ENCODE assay signal across 8 cellular contexts in the genomic region with DNA sequence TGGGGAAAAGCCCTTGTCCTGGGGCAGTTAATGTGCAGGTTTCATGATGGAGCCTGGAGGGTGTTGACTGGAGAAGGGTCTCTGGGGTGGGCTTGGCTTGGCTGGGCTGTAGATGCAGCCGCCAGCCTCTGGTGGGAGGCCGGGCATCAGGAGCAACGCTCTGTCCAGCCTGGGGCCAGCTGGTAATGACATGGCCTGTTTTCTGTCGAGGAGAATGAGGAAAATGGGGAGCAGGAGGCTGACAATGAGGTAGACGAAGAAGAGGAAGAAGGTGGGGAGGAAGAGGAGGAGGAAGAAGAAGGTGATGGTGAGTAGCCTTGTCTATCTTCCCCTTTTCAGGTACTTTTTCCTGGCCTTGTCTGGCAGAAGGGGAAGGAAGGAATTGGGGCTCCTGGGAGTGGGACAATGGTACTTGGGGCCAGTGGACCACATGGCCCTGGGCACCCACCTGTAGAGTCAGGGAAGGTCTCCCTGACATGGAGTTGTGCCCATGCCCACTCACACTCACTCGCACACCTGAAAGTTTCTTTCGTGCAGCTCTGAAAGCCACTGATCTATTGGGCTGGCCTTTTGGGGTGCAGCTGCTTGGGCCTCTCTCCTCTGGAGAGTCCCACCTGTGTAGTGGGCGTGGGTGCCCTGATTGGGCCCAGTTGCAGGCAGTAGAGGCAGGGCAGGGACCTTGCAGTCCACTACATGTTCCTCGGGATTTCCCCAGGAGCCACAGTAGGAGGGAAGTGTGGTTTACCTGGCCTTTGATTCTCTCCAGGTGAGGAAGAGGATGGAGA. TPM values are rescaled to one million over a fixed set of nuclear protein-coding genes. Genes with fewer than 3 reads are reported as not detected.
DNase-seq lines count a peak whose midpoint lies in the region; TF ChIP-seq lines count a peak whose summit lies in the region.

No MANE protein-coding gene starts in this region.

- H3K4me3 ChIP-seq in ascending aorta (peak overlapping the region; percentile 73 to 98), liver (ENCODE audit: low read depth in 1 of 3, low read length in 3 of 3) (peak overlapping the region; percentile 69 to 96 (median 74)), thymus (ENCODE audit: low read length) (peak overlapping the region; percentile 99)

- no peak for TF ChIP-seq RAD21 in liver (IDR thresholded peaks at IDR 0.05)

- no peak for TF ChIP-seq CTCF in ascending aorta (IDR thresholded peaks at IDR 0.05)
- TF ChIP-seq CTCF in liver (IDR thresholded peaks at IDR 0.05; ENCODE audit: low read depth, low read length, missing input control) = no peak

- H3K4me1 ChIP-seq in ascending aorta = peaks cover 23 to 32% of the 10 kb centered on the region in 2 donors
- peaks cover 6 to 31% (median 20%) of the 10 kb centered on the region in 4 donors for H3K4me1 ChIP-seq in liver (ENCODE audit: control insufficient read depth in 4 of 4, insufficient read depth in 4 of 4, low read length in 3 of 4)
- H3K4me1 ChIP-seq in thymus (ENCODE audit: control insufficient read depth, insufficient read depth, low read length) = peaks cover 16% of the 10 kb centered on the region

- H3K4me3 Mint-ChIP-seq in activated CD4-positive, alpha-beta T cell treated with anti-CD3 and anti-CD28 coated beads, Interleukin-2, amount 10 ng/mL, durations not matched to agents 7 days and 5 days = peak overlapping the region; percentile 99

- peaks cover 40% of the 10 kb centered on the region for H3K36me3 Mint-ChIP-seq in activated CD4-positive, alpha-beta T cell treated with anti-CD3 and anti-CD28 coated beads, Interleukin-2, amount 10 ng/mL, durations not matched to agents 7 days and 5 days (ENCODE audit: low read depth)

- DNase-seq in activated CD4-positive, alpha-beta T cell treated with anti-CD3 and anti-CD28 coated beads, Interleukin-2, amount 10 ng/mL, durations not matched to agents 7 days and 5 days = peak; percentile 19
- no peak for DNase-seq in activated CD4-positive, alpha-beta T cell treated with anti-CD3 and anti-CD28 coated beads, Interleukin-2, amount 50 U/mL, for 1 hour
- DNase-seq in ascending aorta (ENCODE audit: low spot score in 2 of 2) = no peak
- no peak for DNase-seq in RKO (ENCODE audit: low spot score)
- no peak for DNase-seq in NCI-H146 treated with DMSO at 0.1 percent for 48 hours (lab: John Stamatoyannopoulos, UW; ENCODE audit: unreplicated experiment)
- DNase-seq in nucleus accumbens (lab: John Stamatoyannopoulos, UW) = no peak

- intact Hi-C loops in ascending aorta (cut with DNase I) = no loop called here

- no peaks in the 10 kb centered on the region for H3K9me3 ChIP-seq in ascending aorta
- H3K9me3 ChIP-seq in liver (ENCODE audit: control insufficient read depth in 4 of 4, low read length in 3 of 4) = no peaks in the 10 kb centered on the region
- no peaks in the 10 kb centered on the region for H3K9me3 ChIP-seq in thymus (ENCODE audit: control insufficient read depth)

- WGBS in liver = 55% methylated on average over 9 of the region's 9 CpGs
- 18% methylated on average over 9 of the region's 9 CpGs for WGBS in thymus

- CTCF ChIA-PET in activated CD4-positive, alpha-beta T cell treated with anti-CD3 and anti-CD28 coated beads, Interleukin-2, amount 10 ng/mL, durations not matched to agents 7 days and 5 days (lab: Charles Lee) = interaction anchor here (0.7 to 8.5 kb wide), 6 partner anchors 13 to 101 kb away, joined by 3 to 167 read pairs (median 16); no protein-coding TSS in a partner anchor

- no peaks in the 10 kb centered on the region for H3K9me3 Mint-ChIP-seq in activated CD4-positive, alpha-beta T cell treated with anti-CD3 and anti-CD28 coated beads, Interleukin-2, amount 10 ng/mL, durations not matched to agents 7 days and 5 days

- H3K4me1 Mint-ChIP-seq in activated CD4-positive, alpha-beta T cell treated with anti-CD3 and anti-CD28 coated beads, Interleukin-2, amount 10 ng/mL, durations not matched to agents 7 days and 5 days = peaks cover 31% of the 10 kb centered on the region

- H3K36me3 ChIP-seq in ascending aorta (peaks cover 11 to 24% of the 10 kb centered on the region in 2 donors), liver (ENCODE audit: control insufficient read depth in 4 of 4, insufficient read depth in 3 of 4, low read depth in 1 of 4, low read length in 3 of 4) (peaks cover 0 to 8% (median 5%) of the 10 kb centered on the region in 4 donors), thymus (ENCODE audit: control insufficient read depth, insufficient read depth) (peaks cover 33% of the 10 kb centered on the region)

- peak overlapping the region; percentile 90 for H3K27ac Mint-ChIP-seq in activated CD4-positive, alpha-beta T cell treated with anti-CD3 and anti-CD28 coated beads, Interleukin-2, amount 10 ng/mL, durations not matched to agents 7 days and 5 days

- H3K27me3 ChIP-seq in ascending aorta (no peaks in the 10 kb centered on the region), liver (ENCODE audit: control insufficient read depth in 4 of 4, insufficient read depth in 4 of 4, low read length in 3 of 4) (no peaks in the 10 kb centered on the region), thymus (ENCODE audit: control insufficient read depth, insufficient read depth) (no peaks in the 10 kb centered on the region)

- peak overlapping the region in 1 of 2 donors; percentile 85 for H3K9ac ChIP-seq in liver (ENCODE audit: low read depth in 1 of 2, low read length in 2 of 2)

- POLR2A ChIA-PET in activated CD4-positive, alpha-beta T cell treated with anti-CD3 and anti-CD28 coated beads, Interleukin-2, amount 10 ng/mL, durations not matched to agents 7 days and 5 days (lab: Charles Lee) = no interaction called here

- H3K27me3 Mint-ChIP-seq in activated CD4-positive, alpha-beta T cell treated with anti-CD3 and anti-CD28 coated beads, Interleukin-2, amount 10 ng/mL, durations not matched to agents 7 days and 5 days = peaks cover 2% of the 10 kb centered on the region

- H3K27ac ChIP-seq in ascending aorta = peak overlapping the region; percentile 100
- peak overlapping the region; percentile 36 to 58 for H3K27ac ChIP-seq in liver (ENCODE audit: low read depth in 1 of 2, low read length in 2 of 2)
- H3K27ac ChIP-seq in thymus (ENCODE audit: low read depth) = peak overlapping the region; percentile 54

TF ChIP-seq in liver, 16 proteins besides CTCF, POLR2A, EP300 and RAD21 (continues in another document):
- TF ChIP-seq GABPA (IDR thresholded peaks at IDR 0.05 in 1 of 2, conservative IDR thresholded peaks at IDR 0.05 in 1 of 2) (no peak), RXRA (IDR thresholded peaks at IDR 0.05) (no peak), NR2F2 (IDR thresholded peaks at IDR 0.05) (no peak), JUND (IDR thresholded peaks at IDR 0.05) (no peak), FOXA2 (IDR thresholded peaks at IDR 0.05) (no peak), SP1 (IDR thresholded peaks at IDR 0.05) (no peak), HNF4G (IDR thresholded peaks at IDR 0.05) (no peak), EGR1 (IDR thresholded peaks at IDR 0.05; ENCODE audit: low read depth in 2 of 2) (no peak)
- TF ChIP-seq, protein P1, sequence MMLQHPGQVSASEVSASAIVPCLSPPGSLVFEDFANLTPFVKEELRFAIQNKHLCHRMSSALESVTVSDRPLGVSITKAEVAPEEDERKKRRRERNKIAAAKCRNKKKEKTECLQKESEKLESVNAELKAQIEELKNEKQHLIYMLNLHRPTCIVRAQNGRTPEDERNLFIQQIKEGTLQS (IDR thresholded peaks at IDR 0.05) = no peak
- TF ChIP-seq, protein P2, sequence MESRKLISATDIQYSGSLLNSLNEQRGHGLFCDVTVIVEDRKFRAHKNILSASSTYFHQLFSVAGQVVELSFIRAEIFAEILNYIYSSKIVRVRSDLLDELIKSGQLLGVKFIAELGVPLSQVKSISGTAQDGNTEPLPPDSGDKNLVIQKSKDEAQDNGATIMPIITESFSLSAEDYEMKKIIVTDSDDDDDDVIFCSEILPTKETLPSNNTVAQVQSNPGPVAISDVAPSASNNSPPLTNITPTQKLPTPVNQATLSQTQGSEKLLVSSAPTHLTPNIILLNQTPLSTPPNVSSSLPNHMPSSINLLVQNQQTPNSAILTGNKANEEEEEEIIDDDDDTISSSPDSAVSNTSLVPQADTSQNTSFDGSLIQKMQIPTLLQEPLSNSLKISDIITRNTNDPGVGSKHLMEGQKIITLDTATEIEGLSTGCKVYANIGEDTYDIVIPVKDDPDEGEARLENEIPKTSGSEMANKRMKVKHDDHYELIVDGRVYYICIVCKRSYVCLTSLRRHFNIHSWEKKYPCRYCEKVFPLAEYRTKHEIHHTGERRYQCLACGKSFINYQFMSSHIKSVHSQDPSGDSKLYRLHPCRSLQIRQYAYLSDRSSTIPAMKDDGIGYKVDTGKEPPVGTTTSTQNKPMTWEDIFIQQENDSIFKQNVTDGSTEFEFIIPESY (IDR thresholded peaks at IDR 0.05) = no peak
- TF ChIP-seq, protein P3, sequence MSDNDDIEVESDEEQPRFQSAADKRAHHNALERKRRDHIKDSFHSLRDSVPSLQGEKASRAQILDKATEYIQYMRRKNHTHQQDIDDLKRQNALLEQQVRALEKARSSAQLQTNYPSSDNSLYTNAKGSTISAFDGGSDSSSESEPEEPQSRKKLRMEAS (IDR thresholded peaks at IDR 0.05) = no peak

RNA-seq across cellular contexts. Expression of a gene that starts 3.5 kb away (rescaled TPM):
- total RNA-seq in activated CD4-positive, alpha-beta T cell treated with anti-CD3 and anti-CD28 coated beads, Interleukin-2, amount 10 ng/mL, durations not matched to agents 7 days and 5 days = 1,000 to 10,000 TPM; 1,700 to 2,208 TPM
- total RNA-seq in ascending aorta (745 TPM), liver (100 to 1,000 TPM; 201 to 422 TPM)
- polyA plus RNA-seq in liver (100 to 1,000 TPM; 310 to 523 TPM), thymus (2,183 TPM)

Comparison
In these comparisons a context has a peak if more than half of its experiments do, and no peak if none do; other contexts are left out.
1. H3K27ac ChIP-seq: peak in every context shown above with its lines; median percentile 100 in ascending aorta; 54 in thymus; 47 in liver.